Comparison of ENCODE assay signal across 8 cellular contexts in genomic region chr12:6492838-6493579, GRCh38. TPM values are rescaled to one million over a fixed set of nuclear protein-coding genes. Genes with fewer than 3 reads are reported as not detected.
DNase-seq lines count a peak whose midpoint lies in the region; ATAC-seq and TF ChIP-seq lines count a peak whose summit lies in the region.

MRPL51 (minus strand) TSS chr12:6493262; CDS start chr12:6493136, 126 bp downstream.

- H3K9me3 ChIP-seq in liver (ENCODE audit: control insufficient read depth in 4 of 4, low read length in 3 of 4): no peaks in the 10 kb centered on the region

- DNase-seq in CD1c-positive myeloid dendritic cell (ENCODE audit: extremely low spot score): peak; percentile 97
- DNase-seq in HK-2 (ENCODE audit: unreplicated experiment): peak; percentile 96
- peak; percentile 91 for DNase-seq in NCI-H82 treated with DMSO at 0.1 percent for 48 hours (lab: John Stamatoyannopoulos, UW; ENCODE audit: unreplicated experiment)
- DNase-seq in activated CD4-positive, alpha-beta memory T cell treated with anti-CD3 and anti-CD28 coated beads for 36 hours: peak; percentile 97
- peak; percentile 81 to 96 for DNase-seq in dermis microvascular lymphatic vessel endothelial cell (ENCODE audit: low read depth in 2 of 2)
- peak; percentile 99 for DNase-seq in stimulated activated CD4-positive, alpha-beta T cell treated with anti-CD3 and anti-CD28 coated beads, Interleukin-4, amount 100 ng/mL, for 1 hour

- TF ChIP-seq RAD21 in liver (IDR thresholded peaks at IDR 0.05): peak; percentile 5 to 11

- ATAC-seq in GM19438 (IDR thresholded peaks at IDR 0.05; ENCODE audit: low read depth, unreplicated experiment): peak; percentile 66

- H3K27ac ChIP-seq in liver (ENCODE audit: low read depth in 1 of 2, low read length in 2 of 2): peak within 1 kb of the TSS; percentile 90 to 100

- peak within 1 kb of the TSS; percentile 81 to 97 for H3K9ac ChIP-seq in liver (ENCODE audit: low read depth in 1 of 2, low read length in 2 of 2)

- POLR2A ChIA-PET in activated CD4-positive, alpha-beta memory T cell treated with anti-CD3 and anti-CD28 coated beads for 36 hours (lab: Charles Lee): interaction anchor here (0.8 to 4.2 kb wide), 14 partner anchors 9 to 260 kb away, joined by 3 to 47 read pairs (median 4); partner anchors contain the start of genes GAPDH, MLF2, TAPBPL and VAMP1

- H3K36me3 Mint-ChIP-seq in activated CD4-positive, alpha-beta memory T cell treated with anti-CD3 and anti-CD28 coated beads for 36 hours: peaks cover 39% of the 10 kb centered on the region

- WGBS in liver: under 1% methylated on average over 41 of the region's 41 CpGs

- peak within 1 kb of the TSS; percentile 94 for H3K4me3 Mint-ChIP-seq in activated CD4-positive, alpha-beta memory T cell treated with anti-CD3 and anti-CD28 coated beads for 36 hours

- peak within 1 kb of the TSS; percentile 77 to 89 (median 85) for H3K4me3 ChIP-seq in liver (ENCODE audit: low read depth in 1 of 3, low read length in 3 of 3)

- peaks cover 0 to 16% (median 3%) of the 10 kb centered on the region in 4 donors for H3K36me3 ChIP-seq in liver (ENCODE audit: control insufficient read depth in 4 of 4, insufficient read depth in 3 of 4, low read depth in 1 of 4, low read length in 3 of 4)

- peaks cover 2 to 32% (median 20%) of the 10 kb centered on the region in 4 donors for H3K4me1 ChIP-seq in liver (ENCODE audit: control insufficient read depth in 4 of 4, insufficient read depth in 4 of 4, low read length in 3 of 4)

- no peaks in the 10 kb centered on the region for H3K27me3 ChIP-seq in liver (ENCODE audit: control insufficient read depth in 4 of 4, insufficient read depth in 4 of 4, low read length in 3 of 4)

- H3K9me3 Mint-ChIP-seq in activated CD4-positive, alpha-beta memory T cell treated with anti-CD3 and anti-CD28 coated beads for 36 hours: no peaks in the 10 kb centered on the region

- H3K27me3 Mint-ChIP-seq in activated CD4-positive, alpha-beta memory T cell treated with anti-CD3 and anti-CD28 coated beads for 36 hours: no peaks in the 10 kb centered on the region

- peaks cover 38% of the 10 kb centered on the region for H3K4me1 Mint-ChIP-seq in activated CD4-positive, alpha-beta memory T cell treated with anti-CD3 and anti-CD28 coated beads for 36 hours (ENCODE audit: low read depth)

- CTCF ChIA-PET in activated CD4-positive, alpha-beta memory T cell treated with anti-CD3 and anti-CD28 coated beads for 36 hours (lab: Charles Lee): interaction anchor here (0.6 to 2.9 kb wide), 8 partner anchors 22 to 359 kb away, joined by 3 to 11 read pairs (median 6); partner anchors contain the start of genes USP5 and VAMP1

- peak within 1 kb of the TSS; percentile 100 for H3K27ac Mint-ChIP-seq in activated CD4-positive, alpha-beta memory T cell treated with anti-CD3 and anti-CD28 coated beads for 36 hours

- intact Hi-C loops in activated CD4-positive, alpha-beta memory T cell treated with anti-CD3 and anti-CD28 coated beads for 36 hours (cut with micrococcal nuclease): loop anchor here (1.0 kb wide), 5 partner anchors 23 to 358 kb away; partner anchors contain the start of genes CDCA3, GAPDH, ING4 and VAMP1

- no peak for TF ChIP-seq CTCF in liver (IDR thresholded peaks at IDR 0.05; ENCODE audit: low read depth, low read length, missing input control)

TF ChIP-seq in liver, 16 proteins besides CTCF, POLR2A, EP300 and RAD21:
- TF ChIP-seq YY1 (IDR thresholded peaks at IDR 0.05) (peak; percentile 98), MAX (IDR thresholded peaks at IDR 0.05) (peak; percentile 87), ZBTB33 (IDR thresholded peaks at IDR 0.05) (peak; percentile 33), NR2F2 (IDR thresholded peaks at IDR 0.05) (no peak), EGR1 (IDR thresholded peaks at IDR 0.05; ENCODE audit: low read depth in 2 of 2) (peak; percentile 30 to 50), JUND (IDR thresholded peaks at IDR 0.05) (no peak), HNF4A (conservative IDR thresholded peaks at IDR 0.05) (peak in 1 of 2 donors; percentile 17), GABPA (IDR thresholded peaks at IDR 0.05 in 1 of 2, conservative IDR thresholded peaks at IDR 0.05 in 1 of 2) (peak; percentile 96 to 99), SP1 (IDR thresholded peaks at IDR 0.05) (peak; percentile 42)

RNA-seq across cellular contexts. Expression of gene MRPL51, which starts in this region (rescaled TPM):
- total RNA-seq in activated CD4-positive, alpha-beta memory T cell treated with anti-CD3 and anti-CD28 coated beads for 36 hours: 100 to 1,000 TPM; 289 to 312 TPM
- total RNA-seq in dermis microvascular lymphatic vessel endothelial cell (70.5 and 106 TPM in 2 replicates), liver (10 to 100 TPM; 37.6 to 38.6 TPM)
- polyA plus RNA-seq in liver: 100 to 1,000 TPM in 1 of 2 donors, 10 to 100 TPM in 1; 57.4 to 163 TPM

Comparison
In these comparisons a context has a peak if more than half of its experiments do, and no peak if none do; other contexts are left out.
1. Peak in every context shown above with its lines: DNase-seq, ATAC-seq, H3K4me3 ChIP-seq and H3K27ac ChIP-seq.